In genomic region chr16:84084570-84085270, GRCh38 we compare ENCODE assay signal across 8 cellular contexts. TPM values are rescaled to one million over a fixed set of nuclear protein-coding genes. Genes with fewer than 3 reads are reported as not detected.
DNase-seq lines count a peak whose midpoint lies in the region; ATAC-seq lines count a peak whose summit lies in the region.

No MANE protein-coding gene starts in this region.

- POLR2A ChIA-PET in activated CD4-positive, alpha-beta memory T cell treated with anti-CD3 and anti-CD28 coated beads, Interleukin-2, amount 10 ng/mL, durations not matched to agents 7 days and 5 days (lab: Charles Lee): interaction anchor here (1.2 to 2.0 kb wide), 5 partner anchors 32 to 104 kb away, joined by 3 to 9 read pairs (median 5); partner anchors contain the start of genes MBTPS1 and TAF1C

- H3K27ac Mint-ChIP-seq in activated CD4-positive, alpha-beta memory T cell treated with anti-CD3 and anti-CD28 coated beads, Interleukin-2, amount 10 ng/mL, durations not matched to agents 7 days and 5 days: no peak overlapping the region
- peak overlapping the region in 1 of 2 donors; percentile 78 for H3K27ac Mint-ChIP-seq in effector memory CD8-positive, alpha-beta T cell
- no peak overlapping the region for H3K27ac Mint-ChIP-seq in stimulated activated memory B cell treated with anti-CD40 and anti-IgM and Interleukin-4, amounts not matched to agents 10 μg/mL and 1 μg/mL and 100 μg/mL, for 72 hours

- H3K4me1 Mint-ChIP-seq in activated CD4-positive, alpha-beta memory T cell treated with anti-CD3 and anti-CD28 coated beads, Interleukin-2, amount 10 ng/mL, durations not matched to agents 7 days and 5 days: peaks cover 48% of the 10 kb centered on the region
- H3K4me1 Mint-ChIP-seq in effector memory CD8-positive, alpha-beta T cell (ENCODE audit: low read depth in 2 of 2): peaks cover 25 to 32% of the 10 kb centered on the region in 2 donors
- peaks cover 46% of the 10 kb centered on the region for H3K4me1 Mint-ChIP-seq in stimulated activated memory B cell treated with anti-CD40 and anti-IgM and Interleukin-4, amounts not matched to agents 10 μg/mL and 1 μg/mL and 100 μg/mL, for 72 hours

- ATAC-seq in HG02763 (IDR thresholded peaks at IDR 0.05; ENCODE audit: unreplicated experiment): peak; percentile 39
- peak; percentile 89 for ATAC-seq in effector memory CD8-positive, alpha-beta T cell (replicated peaks)
- peak; percentile 65 for ATAC-seq in stimulated activated memory B cell treated with anti-CD40 and anti-IgM and Interleukin-4, amounts not matched to agents 10 μg/mL and 1 μg/mL and 100 μg/mL, for 72 hours
- no peak for ATAC-seq in HG03139 (IDR thresholded peaks at IDR 0.05; ENCODE audit: unreplicated experiment)

- no peaks in the 10 kb centered on the region for H3K27me3 Mint-ChIP-seq in activated CD4-positive, alpha-beta memory T cell treated with anti-CD3 and anti-CD28 coated beads, Interleukin-2, amount 10 ng/mL, durations not matched to agents 7 days and 5 days
- H3K27me3 Mint-ChIP-seq in effector memory CD8-positive, alpha-beta T cell: no peaks in the 10 kb centered on the region
- no peaks in the 10 kb centered on the region for H3K27me3 Mint-ChIP-seq in stimulated activated memory B cell treated with anti-CD40 and anti-IgM and Interleukin-4, amounts not matched to agents 10 μg/mL and 1 μg/mL and 100 μg/mL, for 72 hours

- H3K4me3 Mint-ChIP-seq in activated CD4-positive, alpha-beta memory T cell treated with anti-CD3 and anti-CD28 coated beads, Interleukin-2, amount 10 ng/mL, durations not matched to agents 7 days and 5 days: no peak overlapping the region
- H3K4me3 Mint-ChIP-seq in effector memory CD8-positive, alpha-beta T cell: peak overlapping the region in 1 of 2 donors; percentile 31
- H3K4me3 Mint-ChIP-seq in stimulated activated memory B cell treated with anti-CD40 and anti-IgM and Interleukin-4, amounts not matched to agents 10 μg/mL and 1 μg/mL and 100 μg/mL, for 72 hours: no peak overlapping the region

- DNase-seq in DMS53 treated with DMSO at 0.1 percent for 48 hours (lab: John Stamatoyannopoulos, UW; ENCODE audit: unreplicated experiment) (peak; percentile 50), NCI-H524 treated with DMSO at 0.1 percent for 48 hours (lab: John Stamatoyannopoulos, UW) (peak; percentile 28), mucosa of gallbladder (ENCODE audit: low spot score) (peak; percentile 43)
- DNase-seq in activated CD4-positive, alpha-beta memory T cell treated with anti-CD3 and anti-CD28 coated beads, Interleukin-2, amount 10 ng/mL, durations not matched to agents 7 days and 5 days: peak; percentile 76
- peak; percentile 54 to 67 (median 61) for DNase-seq in effector memory CD8-positive, alpha-beta T cell

- peaks cover 58% of the 10 kb centered on the region for H3K36me3 Mint-ChIP-seq in activated CD4-positive, alpha-beta memory T cell treated with anti-CD3 and anti-CD28 coated beads, Interleukin-2, amount 10 ng/mL, durations not matched to agents 7 days and 5 days (ENCODE audit: low read depth)
- H3K36me3 Mint-ChIP-seq in effector memory CD8-positive, alpha-beta T cell (ENCODE audit: insufficient read depth): peaks cover 73% of the 10 kb centered on the region
- peaks cover 70% of the 10 kb centered on the region for H3K36me3 Mint-ChIP-seq in stimulated activated memory B cell treated with anti-CD40 and anti-IgM and Interleukin-4, amounts not matched to agents 10 μg/mL and 1 μg/mL and 100 μg/mL, for 72 hours

- CTCF ChIA-PET in activated CD4-positive, alpha-beta memory T cell treated with anti-CD3 and anti-CD28 coated beads, Interleukin-2, amount 10 ng/mL, durations not matched to agents 7 days and 5 days (lab: Charles Lee): interaction anchor here (0.6 to 5.2 kb wide), 26 partner anchors 12 to 434 kb away, joined by 3 to 58 read pairs (median 4); partner anchors contain the start of genes DNAAF1, HSDL1, MBTPS1 and TAF1C

- no peaks in the 10 kb centered on the region for H3K9me3 Mint-ChIP-seq in activated CD4-positive, alpha-beta memory T cell treated with anti-CD3 and anti-CD28 coated beads, Interleukin-2, amount 10 ng/mL, durations not matched to agents 7 days and 5 days
- no peaks in the 10 kb centered on the region for H3K9me3 Mint-ChIP-seq in effector memory CD8-positive, alpha-beta T cell
- H3K9me3 Mint-ChIP-seq in stimulated activated memory B cell treated with anti-CD40 and anti-IgM and Interleukin-4, amounts not matched to agents 10 μg/mL and 1 μg/mL and 100 μg/mL, for 72 hours: no peaks in the 10 kb centered on the region

RNA-seq across cellular contexts. Expression of gene MBTPS1, which starts 32.0 kb away (rescaled TPM):
- total RNA-seq in activated CD4-positive, alpha-beta memory T cell treated with anti-CD3 and anti-CD28 coated beads, Interleukin-2, amount 10 ng/mL, durations not matched to agents 7 days and 5 days: 10 to 100 TPM; 46.4 to 50.4 TPM
- 87.6 TPM for total RNA-seq in mucosa of gallbladder

RNA-seq across cellular contexts. Expression of gene SLC38A8, which starts 42.1 kb away (rescaled TPM):
- not detected for total RNA-seq in activated CD4-positive, alpha-beta memory T cell treated with anti-CD3 and anti-CD28 coated beads, Interleukin-2, amount 10 ng/mL, durations not matched to agents 7 days and 5 days
- not detected for total RNA-seq in mucosa of gallbladder
